Comparison of ENCODE assay signal across 2 cellular contexts in genomic region chr10:86946215-86947170, GRCh38.
TF ChIP-seq lines count a peak whose summit lies in the region.

No MANE protein-coding gene starts in this region.

TF ChIP-seq in GM23338, 12 proteins besides CTCF, POLR2A, EP300 and RAD21:
- TF ChIP-seq NANOG (IDR thresholded peaks at IDR 0.05; ENCODE audit: borderline replicate concordance) = no peak
- no peak for TF ChIP-seq ZNF462 (CRISPR knock-in tag; IDR thresholded peaks at IDR 0.05)
- TF ChIP-seq REST (IDR thresholded peaks at IDR 0.05; ENCODE audit: unreplicated experiment) = no peak
- TF ChIP-seq EZH2 (IDR thresholded peaks at IDR 0.05; ENCODE audit: low read depth, unreplicated experiment) = no peak
- no peak for TF ChIP-seq EZH2phosphoT487 (IDR thresholded peaks at IDR 0.05; ENCODE audit: unreplicated experiment)

TF ChIP-seq in H1, 55 proteins besides CTCF, POLR2A, EP300 and RAD21:
- TF ChIP-seq TAF1 (IDR thresholded peaks at IDR 0.05; ENCODE audit: low read depth, low read length) (no peak), TBP (IDR thresholded peaks at IDR 0.05; ENCODE audit: low read depth, low read length) (no peak), TAF7 (optimal IDR thresholded peaks at IDR 0.05; ENCODE audit: borderline replicate concordance, low read depth, low read length) (no peak), SIN3A (conservative IDR thresholded peaks at IDR 0.05 in 1 of 2, IDR thresholded peaks at IDR 0.05 in 1 of 2; ENCODE audit: low read depth in 1 of 2, low read length in 2 of 2) (no peak), ASH2L (IDR thresholded peaks at IDR 0.05; ENCODE audit: low read length) (no peak), MAX (IDR thresholded peaks at IDR 0.05) (no peak), TEAD4 (IDR thresholded peaks at IDR 0.05; ENCODE audit: low read depth, low read length) (no peak), EGR1 (IDR thresholded peaks at IDR 0.05; ENCODE audit: borderline replicate concordance, low read depth, low read length) (no peak), KDM4A (IDR thresholded peaks at IDR 0.05; ENCODE audit: low read depth, low read length, severe bottlenecking) (no peak), TCF12 (IDR thresholded peaks at IDR 0.05; ENCODE audit: low read depth, low read length) (no peak), MAFK (IDR thresholded peaks at IDR 0.05; ENCODE audit: low read depth, low read length) (no peak), E2F6 (IDR thresholded peaks at IDR 0.05) (no peak), SIRT6 (IDR thresholded peaks at IDR 0.05; ENCODE audit: low read length) (no peak), SP1 (IDR thresholded peaks at IDR 0.05; ENCODE audit: low read depth, low read length) (no peak)
